In genomic region chr7:26398436-26399308, GRCh38 we compare ENCODE assay signal across 8 cellular contexts.
DNase-seq lines count a peak whose midpoint lies in the region; ATAC-seq and TF ChIP-seq lines count a peak whose summit lies in the region.

No MANE protein-coding gene starts in this region.

- H2AFZ ChIP-seq in neural progenitor cell (replicated peaks): peak overlapping the region; percentile 75

- H3F3A ChIP-seq in neural progenitor cell (ENCODE audit: low read depth): peaks cover 30% of the 10 kb centered on the region

- H3K36me3 Mint-ChIP-seq in activated T-cell treated with anti-CD3 and anti-CD28 coated beads, Interleukin-2, amount 50 U/mL, for 72 hours (ENCODE audit: insufficient read depth in 2 of 2): peaks cover 0 to 4% of the 10 kb centered on the region in 2 donors
- no peaks in the 10 kb centered on the region for H3K36me3 Mint-ChIP-seq in neural progenitor cell

- 1% methylated on average over 25 of the region's 86 CpGs for WGBS in gastroesophageal sphincter (ENCODE audit: low coverage in 1 of 2), 2 donors

- peak overlapping the region in 3 of 4 donors; percentile 21 to 80 (median 78) for H3K27ac ChIP-seq in gastroesophageal sphincter
- peak overlapping the region; percentile 36 for H3K27ac ChIP-seq in neural progenitor cell

- H3K4me1 ChIP-seq in gastroesophageal sphincter: peaks cover 0 to 21% (median 0%) of the 10 kb centered on the region in 3 donors
- H3K4me1 ChIP-seq in neural progenitor cell: peaks cover 29% of the 10 kb centered on the region

- no peak overlapping the region for H3K27ac Mint-ChIP-seq in activated T-cell treated with anti-CD3 and anti-CD28 coated beads, Interleukin-2, amount 50 U/mL, for 72 hours
- H3K27ac Mint-ChIP-seq in neural progenitor cell: peak overlapping the region; percentile 97

- peak overlapping the region; percentile 80 for H3K4me2 ChIP-seq in neural progenitor cell

- no peaks in the 10 kb centered on the region for H3K9me3 Mint-ChIP-seq in activated T-cell treated with anti-CD3 and anti-CD28 coated beads, Interleukin-2, amount 50 U/mL, for 72 hours
- no peaks in the 10 kb centered on the region for H3K9me3 Mint-ChIP-seq in neural progenitor cell

- H3K27me3 Mint-ChIP-seq in activated T-cell treated with anti-CD3 and anti-CD28 coated beads, Interleukin-2, amount 50 U/mL, for 72 hours (ENCODE audit: low read depth): peaks cover 50% of the 10 kb centered on the region
- H3K27me3 Mint-ChIP-seq in neural progenitor cell (ENCODE audit: insufficient read depth, low read depth): peaks cover 2% of the 10 kb centered on the region

- H3K4me3 ChIP-seq in gastroesophageal sphincter: peak overlapping the region; percentile 58 to 72
- H3K4me3 ChIP-seq in neural progenitor cell: peak overlapping the region; percentile 71

- no peak for TF ChIP-seq EP300 in gastroesophageal sphincter (IDR thresholded peaks at IDR 0.05)

- H3K4me3 Mint-ChIP-seq in activated T-cell treated with anti-CD3 and anti-CD28 coated beads, Interleukin-2, amount 50 U/mL, for 72 hours: peak overlapping the region; percentile 89 to 99
- peak overlapping the region; percentile 93 for H3K4me3 Mint-ChIP-seq in neural progenitor cell

- peak; percentile 70 for DNase-seq in DMS153 (lab: John Stamatoyannopoulos, UW)
- DNase-seq in NOMO-1 (lab: John Stamatoyannopoulos, UW; ENCODE audit: unreplicated experiment in 2 of 2): peak; percentile 97 to 98
- peak; percentile 45 to 48 for DNase-seq in activated T-cell treated with anti-CD3 and anti-CD28 coated beads, Interleukin-2, amount 50 U/mL, for 72 hours
- DNase-seq in neural progenitor cell (ENCODE audit: low spot score): peak; percentile 92
- DNase-seq in ureter (ENCODE audit: low spot score): peak; percentile 46

- no peaks in the 10 kb centered on the region for H3K9me3 ChIP-seq in gastroesophageal sphincter
- no peaks in the 10 kb centered on the region for H3K9me3 ChIP-seq in neural progenitor cell (ENCODE audit: low read depth)

- TF ChIP-seq CTCF in gastroesophageal sphincter (IDR thresholded peaks at IDR 0.05): peak in 1 of 4 experiments; percentile 14
- TF ChIP-seq CTCF in neural progenitor cell (IDR thresholded peaks at IDR 0.05): no peak

- H3K4me1 Mint-ChIP-seq in activated T-cell treated with anti-CD3 and anti-CD28 coated beads, Interleukin-2, amount 50 U/mL, for 72 hours (ENCODE audit: low read depth): peaks cover 11% of the 10 kb centered on the region
- peaks cover 35% of the 10 kb centered on the region for H3K4me1 Mint-ChIP-seq in neural progenitor cell

- no peaks in the 10 kb centered on the region for H3K36me3 ChIP-seq in gastroesophageal sphincter
- H3K36me3 ChIP-seq in neural progenitor cell: no peaks in the 10 kb centered on the region

- no peaks in the 10 kb centered on the region for H3K79me2 ChIP-seq in neural progenitor cell (ENCODE audit: low read depth)

- peak; percentile 79 for ATAC-seq in GM19455 (IDR thresholded peaks at IDR 0.05; ENCODE audit: unreplicated experiment)
- peak; percentile 80 for ATAC-seq in HG03520 (IDR thresholded peaks at IDR 0.05; ENCODE audit: unreplicated experiment)
- ATAC-seq in activated T-cell treated with anti-CD3 and anti-CD28 coated beads, Interleukin-2, amount 50 U/mL, for 72 hours (replicated peaks in 1 of 2): peak; percentile 85 to 86
- ATAC-seq in gastroesophageal sphincter: peak; percentile 92

- TF ChIP-seq POLR2A in gastroesophageal sphincter (IDR thresholded peaks at IDR 0.05): peak in 1 of 2 donors; percentile 8

- no peak overlapping the region for H3K9ac ChIP-seq in neural progenitor cell

- H4K20me1 ChIP-seq in neural progenitor cell (ENCODE audit: low read depth): no peaks in the 10 kb centered on the region

- H3K27me3 ChIP-seq in gastroesophageal sphincter (peaks cover 4% of the 10 kb centered on the region), neural progenitor cell (no peaks in the 10 kb centered on the region)

Comparison
In these comparisons a context has a peak if more than half of its experiments do, and no peak if none do; other contexts are left out.
1. Peak in every context shown above with its lines: DNase-seq, ATAC-seq, H3K4me3 ChIP-seq and H3K27ac ChIP-seq.
2. DNase-seq: peak in every context shown above with its lines; median percentile 98 in NOMO-1; 92 in neural progenitor cell; 70 in DMS153; 46 in activated T-cell treated with anti-CD3 and anti-CD28 coated beads, Interleukin-2, amount 50 U/mL, for 72 hours; 46 in ureter.